Comparison of ENCODE assay signal across 8 cellular contexts in the genomic region with DNA sequence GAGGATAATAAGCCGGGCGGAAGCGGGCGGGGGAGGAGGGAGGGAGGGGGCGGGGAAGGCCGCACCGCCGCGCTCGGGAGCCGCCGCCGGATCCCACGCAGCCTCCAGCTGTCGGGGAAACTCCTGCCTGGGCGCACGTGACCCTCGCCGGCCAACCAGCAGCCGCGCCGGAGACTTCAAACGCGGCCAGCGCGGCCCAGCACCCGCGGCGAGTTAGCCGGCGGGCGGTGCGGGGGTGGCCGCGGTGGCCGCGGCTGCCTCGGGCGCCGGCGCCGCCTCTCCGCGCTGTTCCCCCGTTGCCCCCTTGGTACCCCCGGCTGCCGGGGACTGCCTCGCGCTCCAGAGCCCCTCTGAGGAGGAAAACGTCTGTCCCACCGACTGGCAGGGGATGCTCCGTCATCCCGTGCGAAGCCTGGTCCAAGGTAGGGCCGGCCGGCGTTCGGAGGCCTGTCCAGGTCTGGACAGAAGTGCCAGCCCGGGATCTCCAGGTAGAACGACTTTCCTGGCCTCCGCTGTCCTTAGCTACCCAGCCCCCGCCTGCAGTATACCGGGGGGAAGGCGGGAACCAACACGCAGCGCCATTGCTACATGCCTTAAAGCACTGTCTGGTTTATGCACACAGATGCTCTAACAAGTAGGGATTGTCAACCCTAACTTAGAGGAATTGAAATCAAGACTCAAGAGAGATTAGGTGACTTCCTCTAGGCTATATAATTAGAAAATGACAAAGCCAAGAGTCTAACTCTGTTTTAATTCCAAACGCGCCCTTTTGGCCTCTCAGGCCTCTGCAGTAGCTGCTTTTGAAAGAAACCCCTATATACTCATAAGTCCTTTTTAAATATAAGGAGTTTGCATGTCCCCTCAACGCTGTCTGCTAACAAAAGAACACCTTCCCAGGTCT. TPM values are rescaled to one million over a fixed set of nuclear protein-coding genes. Genes with fewer than 3 reads are reported as not detected.
A peak's percentile ranks its signal among the peaks of the same experiment; 100 is the strongest.
DNase-seq lines count a peak whose midpoint lies in the region; ATAC-seq and TF ChIP-seq lines count a peak whose summit lies in the region.

A gene with protein sequence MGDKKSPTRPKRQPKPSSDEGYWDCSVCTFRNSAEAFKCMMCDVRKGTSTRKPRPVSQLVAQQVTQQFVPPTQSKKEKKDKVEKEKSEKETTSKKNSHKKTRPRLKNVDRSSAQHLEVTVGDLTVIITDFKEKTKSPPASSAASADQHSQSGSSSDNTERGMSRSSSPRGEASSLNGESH (minus strand): TSS at position 9 of the 901 bp plus-strand sequence. CDS start 68 bp downstream, outside the sequence.

- H3K27ac Mint-ChIP-seq in activated naive CD4-positive, alpha-beta T cell treated with anti-CD3 and anti-CD28 coated beads, Interleukin-2, amount 50 U/mL, for 24 hours, result peak within 1 kb of the TSS; percentile 92

- H3K36me3 ChIP-seq in H7 (replicated peaks; ENCODE audit: control insufficient read depth, insufficient read depth, low read length), result no peaks in the 10 kb centered on the region

- peak within 1 kb of the TSS; percentile 65 for H3K27ac ChIP-seq in temporal lobe (ENCODE audit: low read depth, low read length)

- H3K4me1 Mint-ChIP-seq in activated naive CD4-positive, alpha-beta T cell treated with anti-CD3 and anti-CD28 coated beads, Interleukin-2, amount 50 U/mL, for 24 hours, result peaks cover 31% of the 10 kb centered on the region

- H3K9me3 Mint-ChIP-seq in activated naive CD4-positive, alpha-beta T cell treated with anti-CD3 and anti-CD28 coated beads, Interleukin-2, amount 50 U/mL, for 24 hours, result no peaks in the 10 kb centered on the region

- no peaks in the 10 kb centered on the region for H3K27me3 Mint-ChIP-seq in activated naive CD4-positive, alpha-beta T cell treated with anti-CD3 and anti-CD28 coated beads, Interleukin-2, amount 50 U/mL, for 24 hours

- no peak for TF ChIP-seq CTCF in omental fat pad (IDR thresholded peaks at IDR 0.05)

- H3K4me3 Mint-ChIP-seq in activated naive CD4-positive, alpha-beta T cell treated with anti-CD3 and anti-CD28 coated beads, Interleukin-2, amount 50 U/mL, for 24 hours, result peak within 1 kb of the TSS; percentile 95

- peak; percentile 93 for ATAC-seq in SK-N-SH treated with all-trans-retinoic acid at 6 μM for 48 hours
- ATAC-seq in omental fat pad (ENCODE audit: low FRiP score), result peak; percentile 93

- peaks cover 88% of the 10 kb centered on the region for H3K27me3 ChIP-seq in H7 (ENCODE audit: control insufficient read depth, insufficient read depth, low read length)

- peaks cover 9% of the 10 kb centered on the region for H3K36me3 Mint-ChIP-seq in activated naive CD4-positive, alpha-beta T cell treated with anti-CD3 and anti-CD28 coated beads, Interleukin-2, amount 50 U/mL, for 24 hours

- DNase-seq in GDM1 (lab: John Stamatoyannopoulos, UW) (peak; percentile 65), H7 (peak; percentile 94), M059J (ENCODE audit: low read depth) (peak; percentile 81), glomerular endothelial cell (ENCODE audit: extremely low read depth, low read depth, low spot score) (no peak), omental fat pad (ENCODE audit: low spot score) (peak; percentile 69)

- H3K4me3 ChIP-seq in H7 (ENCODE audit: insufficient read depth, low read depth, low read length), result peak within 1 kb of the TSS; percentile 53

TF ChIP-seq in SK-N-SH treated with all-trans-retinoic acid at 6 μM for 48 hours, 23 proteins besides CTCF, POLR2A, EP300 and RAD21:
- TF ChIP-seq ZFP30 (CRISPR knock-in tag; IDR thresholded peaks at IDR 0.05) (no peak), TCF4 (CRISPR knock-in tag; IDR thresholded peaks at IDR 0.05; ENCODE audit: borderline replicate concordance) (no peak), CSDC2 (CRISPR knock-in tag; IDR thresholded peaks at IDR 0.05) (no peak), ZNF70 (CRISPR knock-in tag; IDR thresholded peaks at IDR 0.05) (no peak), ISL1 (CRISPR knock-in tag; IDR thresholded peaks at IDR 0.05) (no peak)

RNA-seq across cellular contexts. Expression of the gene that starts here (rescaled TPM):
- total RNA-seq in H7 (2014; rRNA removed; shearing (Covaris generic)), result 1.8 and 5.6 TPM in 2 replicates
- 17.9 and 21.6 TPM in 2 replicates for total RNA-seq in M059J (2014; rRNA removed; shearing (Covaris generic))
- 15.8 and 39.4 TPM in 2 replicates for total RNA-seq in glomerular endothelial cell
- total RNA-seq in omental fat pad, result 10 to 100 TPM; 23.8 to 64.2 (median 27.8) TPM
- 36.6 TPM for total RNA-seq in temporal lobe
